Comparison of ENCODE assay signal across 23 cellular contexts in the genomic region with DNA sequence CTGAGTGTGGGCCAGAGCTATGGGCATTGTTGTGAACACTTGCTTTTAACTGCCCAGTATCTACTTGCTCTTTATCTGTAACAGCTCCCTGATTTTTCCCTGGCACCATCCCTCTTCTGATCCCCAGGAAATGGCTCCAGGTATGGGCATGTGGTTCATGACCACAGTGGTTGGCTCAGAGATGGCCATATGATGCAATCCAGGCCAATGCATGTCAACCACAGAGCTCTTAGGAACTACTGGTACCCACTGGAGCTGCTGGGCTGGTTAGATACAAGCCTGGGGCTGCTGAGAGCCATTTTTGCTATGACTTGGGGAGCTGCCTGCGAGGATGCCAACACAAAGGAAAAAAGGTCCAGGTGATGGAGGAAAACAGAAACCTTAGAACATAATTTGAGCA. TPM values are rescaled to one million over a fixed set of nuclear protein-coding genes. Genes with fewer than 3 reads are reported as not detected.
A peak's percentile ranks its signal among the peaks of the same experiment; 100 is the strongest.
DNase-seq lines count a peak whose midpoint lies in the region; ATAC-seq, FAIRE-seq and TF ChIP-seq lines count a peak whose summit lies in the region.
"Had no signal": no experiment of that assay in that cellular context is flagged by ENCODE, and none has a peak within 500 bp of the region (broad histone marks: within the 10 kb centered on the region; RNA-seq: fewer than 3 reads in every experiment).

No MANE protein-coding gene starts in this region.

- H3K4me1 Mint-ChIP-seq in T-cell, result no peaks in the 10 kb centered on the region
- H3K4me1 Mint-ChIP-seq: H9 had no signal

- DNase-seq in MV-4-11 (lab: John Stamatoyannopoulos, UW) (peak; percentile 18), bronchial epithelial cell (ENCODE audit: low read depth) (peak; percentile 40), DMS79 (lab: John Stamatoyannopoulos, UW) (no peak), T-cell (no peak)
- DNase-seq in stimulated activated CD4-positive, alpha-beta T cell treated with anti-CD3 and anti-CD28 coated beads, Interleukin-12 subunit alpha, Interleukin-12 subunit beta, amount 100 ng/mL, for 4 hours, result no peak
- DNase-seq: activated CD4-positive, alpha-beta T cell treated with anti-CD3 and anti-CD28 coated beads for 4 hours; activated effector memory CD4-positive, alpha-beta T cell treated with anti-CD3 and anti-CD28 coated beads, Interleukin-2, amount 50 U/mL, for 16 hours; amniotic stem cell; GDM1; H9; NCI-H1105; NCI-H2107; NCI-H524 treated with DMSO at 0.1 percent for 48 hours; PC-3; stimulated activated naive CD8-positive, alpha-beta T cell treated with anti-CD3 and anti-CD28 coated beads, Interleukin-15, Interleukin-2, amounts not matched to agents 100 U/mL and 50 U/mL, for 24 hours; uterus had no signal

- no peaks in the 10 kb centered on the region for H3K36me3 Mint-ChIP-seq in T-cell
- H3K36me3 Mint-ChIP-seq: neural progenitor cell had no signal

- H3K27me3 Mint-ChIP-seq in T-cell, result peaks cover 20 to 26% of the 10 kb centered on the region in 2 donors

- H3K4me1 ChIP-seq in rectal smooth muscle tissue (ENCODE audit: control insufficient read depth, insufficient read depth, low read length), result peaks cover 9% of the 10 kb centered on the region
- H3K4me1 ChIP-seq: neural progenitor cell had no signal

- POLR2A ChIA-PET in T-cell (lab: Charles Lee), result no interaction called here

- H3K36me3 ChIP-seq in bronchial epithelial cell (ENCODE audit: control insufficient read depth, insufficient read depth, low read length) (no peaks in the 10 kb centered on the region), rectal smooth muscle tissue (ENCODE audit: control insufficient read depth, insufficient read depth, low read length) (no peaks in the 10 kb centered on the region)
- H3K36me3 ChIP-seq: neural progenitor cell, uterus had no signal

- H3K27me3 ChIP-seq in bronchial epithelial cell (ENCODE audit: control insufficient read depth, insufficient read depth, low read length) (no peaks in the 10 kb centered on the region), rectal smooth muscle tissue (ENCODE audit: control insufficient read depth, insufficient read depth, low read length) (no peaks in the 10 kb centered on the region)
- H3K27me3 ChIP-seq: neural progenitor cell, uterus had no signal

- H3K9ac ChIP-seq in rectal smooth muscle tissue (ENCODE audit: low read length), result no peak overlapping the region
- H3K9ac ChIP-seq: neural progenitor cell had no signal

- no peak overlapping the region for H3K27ac Mint-ChIP-seq in T-cell
- H3K27ac Mint-ChIP-seq: H9, neural progenitor cell had no signal

- no peak for ATAC-seq in GM19035 (IDR thresholded peaks at IDR 0.05; ENCODE audit: unreplicated experiment)
- no peak for ATAC-seq in T-cell (replicated peaks in 1 of 4)
- ATAC-seq: PC-3; SK-N-SH treated with all-trans-retinoic acid at 6 μM for 48 hours; stimulated activated naive CD8-positive, alpha-beta T cell treated with anti-CD3 and anti-CD28 coated beads, Interleukin-15, Interleukin-2, amounts not matched to agents 100 U/mL and 50 U/mL, for 24 hours had no signal

- H3K27ac ChIP-seq in C4-2B (peak overlapping the region; percentile 2; the same call in 1 of the 2 replicates), rectal smooth muscle tissue (ENCODE audit: low read depth, low read length) (peak overlapping the region; percentile 57)
- H3K27ac ChIP-seq: HL-60, neural progenitor cell had no signal

- H3K4me3 ChIP-seq in bronchial epithelial cell (ENCODE audit: low read depth, low read length), result no peak overlapping the region
- H3K4me3 ChIP-seq in rectal smooth muscle tissue (ENCODE audit: low read length), result no peak overlapping the region
- H3K4me3 ChIP-seq: neural progenitor cell, uterus had no signal

- no peak overlapping the region for H3K4me3 Mint-ChIP-seq in T-cell
- H3K4me3 Mint-ChIP-seq: H9, neural progenitor cell had no signal

- H3K9me3 Mint-ChIP-seq in T-cell, result no peaks in the 10 kb centered on the region
- H3K9me3 Mint-ChIP-seq: H9, neural progenitor cell had no signal

- TF ChIP-seq CTCF in C4-2B (conservative IDR thresholded peaks at IDR 0.05) (no peak), bronchial epithelial cell (IDR thresholded peaks at IDR 0.05; ENCODE audit: insufficient read depth, low read length, severe bottlenecking) (no peak)

- no peak for FAIRE-seq in bronchial epithelial cell (lab: Jason Lieb, UNC)

- CTCF ChIA-PET in T-cell (lab: Charles Lee), result no interaction called here

RNA-seq across cellular contexts. Expression of gene KCNB1, which starts 55.6 kb away (rescaled TPM):
- total RNA-seq in bronchial epithelial cell, result not detected in 2 replicates
- total RNA-seq in T-cell, result under 1 TPM in 4 of 5 donors, not detected in 1; 0.03 to 0.13 (median 0.12) TPM
- total RNA-seq: fibroblast of villous mesenchyme had no signal

Comparison
In these comparisons a context has a peak if more than half of its experiments do, and no peak if none do; other contexts are left out.
1. DNase-seq: peak in MV-4-11 (single experiment) and bronchial epithelial cell (single experiment); none in DMS79 (single experiment), stimulated activated CD4-positive, alpha-beta T cell treated with anti-CD3 and anti-CD28 coated beads, Interleukin-12 subunit alpha, Interleukin-12 subunit beta, amount 100 ng/mL, for 4 hours (single experiment) and T-cell (0 of 34).